ENCODE assay signal across 1 cellular context in the genomic region with DNA sequence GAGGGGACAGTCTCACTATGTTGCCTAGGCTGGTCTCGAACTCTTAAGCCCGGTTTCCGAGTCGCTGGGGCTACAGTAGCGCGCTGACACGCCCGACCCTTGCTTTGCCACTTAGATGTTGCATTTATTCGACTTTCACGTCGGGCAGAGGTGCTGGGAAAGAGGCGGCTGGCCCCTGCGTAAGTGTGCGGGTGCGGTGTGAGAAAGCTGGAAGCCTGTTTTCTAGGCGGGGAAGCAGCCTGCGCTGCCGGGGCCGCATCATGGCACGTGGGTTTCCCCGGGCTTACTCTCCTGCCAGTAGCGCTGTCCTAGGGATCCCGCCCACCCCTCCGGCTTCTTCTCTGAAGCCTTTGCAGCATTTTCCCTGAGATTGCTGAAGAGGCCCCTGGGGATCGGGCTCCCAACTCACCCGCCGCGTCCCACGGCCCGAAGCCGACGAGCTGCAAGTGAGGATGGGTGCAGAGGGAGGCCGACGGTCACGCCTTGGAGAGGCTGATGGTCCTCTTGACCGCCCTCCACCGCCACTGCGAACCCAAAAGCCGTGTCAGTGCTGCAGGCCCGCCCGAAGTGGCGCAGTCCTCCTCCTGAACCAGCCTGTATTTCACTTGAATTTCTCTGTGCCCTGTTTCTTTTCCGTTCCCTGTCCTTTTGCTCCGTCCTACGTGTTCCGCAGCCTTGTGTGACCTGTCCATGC.
TF ChIP-seq lines count a peak whose summit lies in the region.

No MANE protein-coding gene starts in this region.

TF ChIP-seq in A549, 52 proteins besides CTCF, POLR2A, EP300 and RAD21 (continued from another document):
- TF ChIP-seq, protein P1, sequence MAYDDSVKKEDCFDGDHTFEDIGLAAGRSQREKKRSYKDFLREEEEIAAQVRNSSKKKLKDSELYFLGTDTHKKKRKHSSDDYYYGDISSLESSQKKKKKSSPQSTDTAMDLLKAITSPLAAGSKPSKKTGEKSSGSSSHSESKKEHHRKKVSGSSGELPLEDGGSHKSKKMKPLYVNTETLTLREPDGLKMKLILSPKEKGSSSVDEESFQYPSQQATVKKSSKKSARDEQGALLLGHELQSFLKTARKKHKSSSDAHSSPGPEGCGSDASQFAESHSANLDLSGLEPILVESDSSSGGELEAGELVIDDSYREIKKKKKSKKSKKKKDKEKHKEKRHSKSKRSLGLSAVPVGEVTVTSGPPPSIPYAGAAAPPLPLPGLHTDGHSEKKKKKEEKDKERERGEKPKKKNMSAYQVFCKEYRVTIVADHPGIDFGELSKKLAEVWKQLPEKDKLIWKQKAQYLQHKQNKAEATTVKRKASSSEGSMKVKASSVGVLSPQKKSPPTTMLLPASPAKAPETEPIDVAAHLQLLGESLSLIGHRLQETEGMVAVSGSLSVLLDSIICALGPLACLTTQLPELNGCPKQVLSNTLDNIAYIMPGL (CRISPR knock-in tag; IDR thresholded peaks at IDR 0.05; ENCODE audit: borderline replicate concordance): peak; percentile 83; the same call in 1 of the 2 replicates
